8 cellular contexts compared by ENCODE assay signal in genomic region chr6:30716879-30717128, GRCh38. TPM values are rescaled to one million over a fixed set of nuclear protein-coding genes. Genes with fewer than 3 reads are reported as not detected.
DNase-seq lines count a peak whose midpoint lies in the region; ATAC-seq and TF ChIP-seq lines count a peak whose summit lies in the region.

No MANE protein-coding gene starts in this region.

- peak overlapping the region; percentile 96 for H3K4me3 Mint-ChIP-seq in activated naive CD8-positive, alpha-beta T cell

- TF ChIP-seq CTCF in stomach (IDR thresholded peaks at IDR 0.05) (no peak), GM10266 (IDR thresholded peaks at IDR 0.05; ENCODE audit: control insufficient read depth, insufficient read depth, low read depth, missing control alignments) (no peak)

- H3K36me3 ChIP-seq in iPS-20b (ENCODE audit: insufficient read depth, low read depth, low read length) (peaks cover 40% of the 10 kb centered on the region), stomach (peaks cover 16 to 36% (median 33%) of the 10 kb centered on the region in 4 donors)

- no peak for TF ChIP-seq EP300 in stomach (IDR thresholded peaks at IDR 0.05)

- H3K9me3 ChIP-seq in iPS-20b (ENCODE audit: insufficient read depth, low read depth, low read length) (no peaks in the 10 kb centered on the region), stomach (no peaks in the 10 kb centered on the region)

- no peak for TF ChIP-seq POLR2A in stomach (IDR thresholded peaks at IDR 0.05)

- peak overlapping the region; percentile 95; the same call in 1 of the 2 replicates for H3K9ac ChIP-seq in iPS-20b (ENCODE audit: low read depth, low read length)

- DNase-seq in HPDE6-E6E7 (ENCODE audit: extremely low spot score) = peak; percentile 43
- no peak for DNase-seq in stomach
- no peak for DNase-seq in GM10266 (ENCODE audit: extremely low spot score)

- H3K9me3 Mint-ChIP-seq in activated naive CD8-positive, alpha-beta T cell (ENCODE audit: low read depth) = no peaks in the 10 kb centered on the region

- H3K27me3 ChIP-seq in iPS-20b (ENCODE audit: insufficient read depth, low read length) = no peaks in the 10 kb centered on the region
- no peaks in the 10 kb centered on the region for H3K27me3 ChIP-seq in stomach

- ATAC-seq in GM19397 (IDR thresholded peaks at IDR 0.05; ENCODE audit: unreplicated experiment) = no peak
- no peak for ATAC-seq in HG02973 (IDR thresholded peaks at IDR 0.05; ENCODE audit: unreplicated experiment)
- no peak for ATAC-seq in HG02885 (IDR thresholded peaks at IDR 0.05; ENCODE audit: poor library complexity, unreplicated experiment)

- H3K4me1 ChIP-seq in iPS-20b (ENCODE audit: insufficient read depth, low read length) = peaks cover 5% of the 10 kb centered on the region; the same call in 1 of the 2 replicates
- H3K4me1 ChIP-seq in stomach = peaks cover 16 to 37% (median 35%) of the 10 kb centered on the region in 4 donors

- H3K36me3 Mint-ChIP-seq in activated naive CD8-positive, alpha-beta T cell = peaks cover 16% of the 10 kb centered on the region

- H3K27me3 Mint-ChIP-seq in activated naive CD8-positive, alpha-beta T cell = no peaks in the 10 kb centered on the region

- peak overlapping the region; percentile 99 for H3K27ac Mint-ChIP-seq in activated naive CD8-positive, alpha-beta T cell

- H3K27ac ChIP-seq in iPS-20b (ENCODE audit: low read length) = peak overlapping the region; percentile 31
- peak overlapping the region; percentile 77 to 98 (median 98) for H3K27ac ChIP-seq in stomach

- WGBS in stomach, 5 donors = 1 to 5% (median 4%) methylated on average over 7 to 8 of the region's 8 CpGs

- intact Hi-C loops in stomach (cut with DNase I; ENCODE audit: low total_unique reads) = no loop called here

- H3K4me3 ChIP-seq in iPS-20b (ENCODE audit: low read length) = peak overlapping the region; percentile 64
- peak overlapping the region; percentile 57 to 68 (median 59) for H3K4me3 ChIP-seq in stomach

- peaks cover 46% of the 10 kb centered on the region for H3K4me1 Mint-ChIP-seq in activated naive CD8-positive, alpha-beta T cell (ENCODE audit: low read depth)

RNA-seq across cellular contexts. Expression of gene MDC1, which starts 0.3 kb away (rescaled TPM):
- total RNA-seq in stomach = 100 to 1,000 TPM in 2 of 5 donors, 10 to 100 TPM in 2, 1 to 10 TPM in 1; 9.6 to 153 (median 99.2) TPM
- 1 to 10 TPM; 3.8 to 8.7 (median 4.2) TPM for polyA plus RNA-seq in stomach

RNA-seq across cellular contexts. Expression of gene TUBB, which starts 3.3 kb away (rescaled TPM):
- total RNA-seq in stomach = 100 to 1,000 TPM in 4 of 5 donors, 10 to 100 TPM in 1; 67.5 to 177 (median 109) TPM
- 100 to 1,000 TPM; 127 to 223 (median 183) TPM for polyA plus RNA-seq in stomach

RNA-seq across cellular contexts. Expression of gene FLOT1, which starts 25.7 kb away (rescaled TPM):
- 100 to 1,000 TPM in 2 of 5 donors, 10 to 100 TPM in 3; 40.6 to 201 (median 74.7) TPM for total RNA-seq in stomach
- polyA plus RNA-seq in stomach = 100 to 1,000 TPM; 145 to 178 (median 151) TPM

RNA-seq across cellular contexts. Expression of gene NRM, which starts 26.0 kb away (rescaled TPM):
- 1 to 10 TPM in 4 of 5 donors, under 1 TPM in 1; 0.92 to 6.4 (median 2.9) TPM for total RNA-seq in stomach
- polyA plus RNA-seq in stomach = 10 to 100 TPM in 1 of 3 donors, 1 to 10 TPM in 2; 4.1 to 15.8 (median 8.5) TPM

RNA-seq across cellular contexts. Expression of gene IER3, which starts 27.5 kb away (rescaled TPM):
- 100 to 1,000 TPM in 2 of 5 donors, 10 to 100 TPM in 3; 16.5 to 144 (median 92.8) TPM for total RNA-seq in stomach
- polyA plus RNA-seq in stomach = 100 to 1,000 TPM; 112 to 187 (median 147) TPM
